11 cellular contexts compared by ENCODE assay signal in the genomic region with DNA sequence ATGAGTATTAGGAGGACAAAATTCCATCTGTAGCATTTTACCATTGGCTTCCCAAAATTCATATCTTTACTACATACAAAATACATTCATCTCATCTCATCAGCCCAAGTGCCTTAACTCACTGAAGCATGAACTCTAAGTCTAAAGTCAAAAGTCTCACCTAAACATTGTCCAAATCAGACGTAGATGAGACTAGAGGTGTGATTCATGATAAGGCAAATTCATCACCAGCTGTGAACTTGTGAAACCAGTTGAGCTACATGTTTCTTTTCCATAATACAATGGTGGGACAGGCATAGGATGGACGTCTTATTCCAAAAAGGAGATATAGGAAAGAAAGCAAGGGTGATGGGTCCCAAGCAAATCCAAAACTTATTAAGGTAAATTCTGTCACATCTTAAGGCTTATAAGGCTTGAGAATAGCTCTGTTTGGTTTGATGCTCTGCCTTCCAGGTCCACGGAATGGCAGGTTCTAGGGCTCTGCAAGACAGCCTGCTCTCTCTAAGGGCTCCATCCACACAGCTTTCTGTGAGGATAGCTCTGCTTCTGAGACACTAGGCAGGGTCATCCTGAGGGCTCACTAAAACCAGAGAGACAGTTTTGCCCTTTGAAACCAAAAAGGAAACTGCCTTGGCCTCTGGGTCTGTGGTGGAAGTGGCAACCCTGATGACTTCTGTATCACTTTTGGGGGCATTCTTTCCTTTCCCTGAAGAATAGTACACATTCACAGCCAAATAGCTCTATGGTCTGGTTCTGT. TPM values are rescaled to one million over a fixed set of nuclear protein-coding genes. Genes with fewer than 3 reads are reported as not detected.
DNase-seq lines count a peak whose midpoint lies in the region; ATAC-seq lines count a peak whose summit lies in the region.
"Had no signal": no experiment of that assay in that cellular context is flagged by ENCODE, and none has a peak within 500 bp of the region (broad histone marks: within the 10 kb centered on the region; RNA-seq: fewer than 3 reads in every experiment).

No MANE protein-coding gene starts in this region.

- H3K36me3 Mint-ChIP-seq in CD8-positive, alpha-beta memory T cell = peaks cover 0 to 53% (median 11%) of the 10 kb centered on the region in 3 donors
- peaks cover 34% of the 10 kb centered on the region for H3K36me3 Mint-ChIP-seq in activated T-helper 2 cell treated with anti-CD3 and anti-CD28 coated beads, Interferon-gamma antibody, Interleukin-2, Interleukin-4, amounts not matched to agents 10 μg/mL and 5 μg/mL and 100 μg/mL, durations not matched to agents 14 hours and 24 hours and 36 hours (ENCODE audit: low read depth)

- H3K27ac Mint-ChIP-seq in CD8-positive, alpha-beta memory T cell = peak overlapping the region in 5 of 8 donors; percentile 10 to 61 (median 33)
- H3K27ac Mint-ChIP-seq in activated T-helper 2 cell treated with anti-CD3 and anti-CD28 coated beads, Interferon-gamma antibody, Interleukin-2, Interleukin-4, amounts not matched to agents 10 μg/mL and 5 μg/mL and 100 μg/mL, durations not matched to agents 14 hours and 24 hours and 36 hours = peak overlapping the region; percentile 3

- H3K9me3 Mint-ChIP-seq in CD8-positive, alpha-beta memory T cell = no peaks in the 10 kb centered on the region
- no peaks in the 10 kb centered on the region for H3K9me3 Mint-ChIP-seq in activated T-helper 2 cell treated with anti-CD3 and anti-CD28 coated beads, Interferon-gamma antibody, Interleukin-2, Interleukin-4, amounts not matched to agents 10 μg/mL and 5 μg/mL and 100 μg/mL, durations not matched to agents 14 hours and 24 hours and 36 hours

- POLR2A ChIA-PET in CD8-positive, alpha-beta memory T cell (lab: Charles Lee) = no interaction called here

- no peaks in the 10 kb centered on the region for H3K36me3 ChIP-seq in CD8-positive, alpha-beta memory T cell (ENCODE audit: insufficient read depth, low read length)

- ATAC-seq in GM19043 (IDR thresholded peaks at IDR 0.05; ENCODE audit: low read depth, unreplicated experiment) = peak; percentile 53
- peak; percentile 62 for ATAC-seq in HG03066 (IDR thresholded peaks at IDR 0.05; ENCODE audit: low read depth, unreplicated experiment)
- ATAC-seq in HG03135 (IDR thresholded peaks at IDR 0.05; ENCODE audit: unreplicated experiment) = no peak

- H3K27me3 ChIP-seq in CD8-positive, alpha-beta memory T cell (ENCODE audit: insufficient read depth, low read length, poor library complexity, severe bottlenecking) = no peaks in the 10 kb centered on the region

- DNase-seq in CD8-positive, alpha-beta memory T cell = no peak
- no peak for DNase-seq in activated T-helper 2 cell treated with anti-CD3 and anti-CD28 coated beads, Interferon-gamma antibody, Interleukin-2, Interleukin-4, amounts not matched to agents 10 μg/mL and 5 μg/mL and 100 μg/mL, durations not matched to agents 14 hours and 24 hours and 36 hours (ENCODE audit: low spot score)
- no peak for DNase-seq in GDM1 (lab: John Stamatoyannopoulos, UW)
- DNase-seq in inferior parietal cortex (ENCODE audit: extremely low spot score) = no peak
- DNase-seq in KBM-7 = no peak
- DNase-seq: activated CD8-positive, alpha-beta memory T cell treated with anti-CD3 and anti-CD28 coated beads, Interleukin-2, amount 50 U/mL, for 4 hours; GF-D8; NCI-H1417 treated with DMSO at 0.1 percent for 48 hours had no signal

- H3K4me1 Mint-ChIP-seq in CD8-positive, alpha-beta memory T cell = peaks cover 37 to 49% (median 44%) of the 10 kb centered on the region in 3 donors
- H3K4me1 Mint-ChIP-seq in activated T-helper 2 cell treated with anti-CD3 and anti-CD28 coated beads, Interferon-gamma antibody, Interleukin-2, Interleukin-4, amounts not matched to agents 10 μg/mL and 5 μg/mL and 100 μg/mL, durations not matched to agents 14 hours and 24 hours and 36 hours (ENCODE audit: low read depth) = peaks cover 33% of the 10 kb centered on the region

- CTCF ChIA-PET in CD8-positive, alpha-beta memory T cell (lab: Charles Lee) = interaction anchor here (1.9 kb wide), 1 partner anchor 10 kb away, joined by 5 read pairs; a partner anchor contains a TSS

- H3K4me1 ChIP-seq in CD8-positive, alpha-beta memory T cell (ENCODE audit: insufficient read depth, low read length) = peaks cover 6% of the 10 kb centered on the region

- in situ Hi-C loops in KBM-7 (cut with MboI; ENCODE audit: low pct_unique_long_range_greater_than_20kb, low sequenced_read_pairs) = no loop called here

- H3K27me3 Mint-ChIP-seq in CD8-positive, alpha-beta memory T cell = no peaks in the 10 kb centered on the region
- no peaks in the 10 kb centered on the region for H3K27me3 Mint-ChIP-seq in activated T-helper 2 cell treated with anti-CD3 and anti-CD28 coated beads, Interferon-gamma antibody, Interleukin-2, Interleukin-4, amounts not matched to agents 10 μg/mL and 5 μg/mL and 100 μg/mL, durations not matched to agents 14 hours and 24 hours and 36 hours (ENCODE audit: low read depth)

- H3K9me3 ChIP-seq in CD8-positive, alpha-beta memory T cell (ENCODE audit: low read length) = no peaks in the 10 kb centered on the region

- H3K4me3 Mint-ChIP-seq in CD8-positive, alpha-beta memory T cell = no peak overlapping the region
- H3K4me3 Mint-ChIP-seq in activated T-helper 2 cell treated with anti-CD3 and anti-CD28 coated beads, Interferon-gamma antibody, Interleukin-2, Interleukin-4, amounts not matched to agents 10 μg/mL and 5 μg/mL and 100 μg/mL, durations not matched to agents 14 hours and 24 hours and 36 hours (ENCODE audit: low read depth) = no peak overlapping the region

- H3K27ac ChIP-seq in CD8-positive, alpha-beta memory T cell (ENCODE audit: low read depth, low read length) = no peak overlapping the region

- H3K4me3 ChIP-seq in CD8-positive, alpha-beta memory T cell (ENCODE audit: low read length) = no peak overlapping the region

- intact Hi-C loops in activated T-helper 2 cell treated with anti-CD3 and anti-CD28 coated beads, Interferon-gamma antibody, Interleukin-2, Interleukin-4, amounts not matched to agents 10 μg/mL and 5 μg/mL and 100 μg/mL, durations not matched to agents 14 hours and 24 hours and 36 hours (cut with micrococcal nuclease) = no loop called here

RNA-seq across cellular contexts. Expression of a gene that starts 9.6 kb away (rescaled TPM):
- 10 to 100 TPM; 16.8 to 17.9 TPM for total RNA-seq in CD8-positive, alpha-beta memory T cell
- polyA plus RNA-seq in CD8-positive, alpha-beta memory T cell = 19.7 TPM
- total RNA-seq in activated T-helper 2 cell treated with anti-CD3 and anti-CD28 coated beads, Interferon-gamma antibody, Interleukin-2, Interleukin-4, amounts not matched to agents 10 μg/mL and 5 μg/mL and 100 μg/mL, durations not matched to agents 14 hours and 24 hours and 36 hours = 14.5 and 16.1 TPM in 2 replicates

RNA-seq across cellular contexts. Expression of a gene that starts 35.0 kb away (rescaled TPM):
- total RNA-seq in CD8-positive, alpha-beta memory T cell = 10 to 100 TPM; 15.2 to 15.8 TPM
- 14.0 TPM for polyA plus RNA-seq in CD8-positive, alpha-beta memory T cell
- total RNA-seq in activated T-helper 2 cell treated with anti-CD3 and anti-CD28 coated beads, Interferon-gamma antibody, Interleukin-2, Interleukin-4, amounts not matched to agents 10 μg/mL and 5 μg/mL and 100 μg/mL, durations not matched to agents 14 hours and 24 hours and 36 hours = 11.2 and 11.7 TPM in 2 replicates
